13 cellular contexts compared by ENCODE assay signal in genomic region chr16:85524365-85524629, GRCh38.
DNase-seq lines count a peak whose midpoint lies in the region; ATAC-seq and TF ChIP-seq lines count a peak whose summit lies in the region.
"Had no signal": no experiment of that assay in that cellular context is flagged by ENCODE, and none has a peak within 500 bp of the region (broad histone marks: within the 10 kb centered on the region; RNA-seq: fewer than 3 reads in every experiment).

No MANE protein-coding gene starts in this region.

- DNase-seq in NCI-H2171 treated with DMSO at 0.1 percent for 48 hours (lab: John Stamatoyannopoulos, UW) (peak; percentile 41), NCI-H2171 (lab: John Stamatoyannopoulos, UW) (no peak), mesenchymal stem cell (no peak), NOMO-1 (lab: John Stamatoyannopoulos, UW; ENCODE audit: unreplicated experiment in 2 of 2) (no peak)
- DNase-seq: activated effector memory CD4-positive, alpha-beta T cell treated with Interleukin-2 at 50 U/mL for 16 hours; kidney; NCI-H1105 treated with DMSO at 0.1 percent for 48 hours; stimulated activated naive CD8-positive, alpha-beta T cell treated with anti-CD3 and anti-CD28 coated beads, Interleukin-15, amount 100 ng/mL, for 72 hours had no signal

- no peak overlapping the region for H3K14ac ChIP-seq in mesenchymal stem cell (ENCODE audit: low read length in 2 of 2)

- H3K4me2 ChIP-seq in mesenchymal stem cell (ENCODE audit: low read length, poor library complexity, severe bottlenecking) = peak overlapping the region; percentile 3

- H3K4ac ChIP-seq in mesenchymal stem cell (ENCODE audit: low read depth in 1 of 2, low read length in 2 of 2) = no peak overlapping the region

- H3K27me3 ChIP-seq in mesenchymal stem cell (ENCODE audit: control insufficient read depth in 1 of 2, insufficient read depth in 1 of 2, low read length in 2 of 2) = no peaks in the 10 kb centered on the region

- 77% methylated on average over 8 of the region's 8 CpGs for WGBS in mesenchymal stem cell

- no peaks in the 10 kb centered on the region for H3K9me3 ChIP-seq in mesenchymal stem cell (ENCODE audit: control insufficient read depth, low read length)
- H3K9me3 ChIP-seq: spleen had no signal

- peaks cover 4 to 5% of the 10 kb centered on the region in 2 experiments for H3K36me3 ChIP-seq in mesenchymal stem cell (ENCODE audit: control insufficient read depth in 1 of 2, insufficient read depth in 2 of 2, low read depth in 1 of 2, low read length in 2 of 2)
- H3K36me3 ChIP-seq: spleen had no signal

- H3K9ac ChIP-seq in mesenchymal stem cell (ENCODE audit: low read length) = no peak overlapping the region

- peaks cover 6% of the 10 kb centered on the region for H3K79me1 ChIP-seq in mesenchymal stem cell (replicated peaks; ENCODE audit: low read length, poor library complexity, severe bottlenecking)

- H2BK5ac ChIP-seq in mesenchymal stem cell (ENCODE audit: low read depth, low read length, poor library complexity, severe bottlenecking) = no peak overlapping the region

- peak overlapping the region; percentile 6 to 41 for H3K18ac ChIP-seq in mesenchymal stem cell (ENCODE audit: low read depth in 1 of 2, low read length in 2 of 2)

- no peak overlapping the region for H3K4me3 ChIP-seq in mesenchymal stem cell (ENCODE audit: insufficient read depth in 1 of 2, low read depth in 1 of 2, low read length in 2 of 2)

- no peak for ATAC-seq in HG02885 (IDR thresholded peaks at IDR 0.05; ENCODE audit: poor library complexity, unreplicated experiment)
- no peak for ATAC-seq in GM18502 (IDR thresholded peaks at IDR 0.05; ENCODE audit: poor library complexity, unreplicated experiment)
- ATAC-seq in HG02763 (IDR thresholded peaks at IDR 0.05; ENCODE audit: unreplicated experiment) = no peak
- ATAC-seq: stimulated activated naive CD8-positive, alpha-beta T cell treated with anti-CD3 and anti-CD28 coated beads, Interleukin-15, amount 100 ng/mL, for 72 hours had no signal

- no peak overlapping the region for H2BK15ac ChIP-seq in mesenchymal stem cell (ENCODE audit: low read depth, poor library complexity, severe bottlenecking)

- no peak overlapping the region for H2BK120ac ChIP-seq in mesenchymal stem cell (ENCODE audit: low read depth, low read length)

- peak overlapping the region in 1 of 2 experiments; percentile 2 for H2BK12ac ChIP-seq in mesenchymal stem cell (ENCODE audit: low read length in 2 of 2)

- H3K27ac ChIP-seq in VCaP = peak overlapping the region; percentile 82
- peak overlapping the region; percentile 36 for H3K27ac ChIP-seq in mesenchymal stem cell (ENCODE audit: low read length, poor library complexity, severe bottlenecking)

- H2AK5ac ChIP-seq in mesenchymal stem cell (ENCODE audit: low read length, severe bottlenecking) = peak overlapping the region; percentile 24

- H3K4me1 ChIP-seq in mesenchymal stem cell (ENCODE audit: control insufficient read depth, insufficient read depth, low read depth, low read length) = peaks cover 45% of the 10 kb centered on the region

- H4K91ac ChIP-seq in mesenchymal stem cell (ENCODE audit: low read length) = no peak overlapping the region

- no peak for TF ChIP-seq CTCF in VCaP (conservative IDR thresholded peaks at IDR 0.05)

- H3K23ac ChIP-seq in mesenchymal stem cell (ENCODE audit: low read length in 2 of 2) = no peak overlapping the region

- no peak overlapping the region for H4K8ac ChIP-seq in mesenchymal stem cell (ENCODE audit: low read length)

- H2AFZ ChIP-seq in mesenchymal stem cell (ENCODE audit: low read depth, low read length) = no peak overlapping the region
